Comparison of ENCODE assay signal across 21 cellular contexts in the genomic region with DNA sequence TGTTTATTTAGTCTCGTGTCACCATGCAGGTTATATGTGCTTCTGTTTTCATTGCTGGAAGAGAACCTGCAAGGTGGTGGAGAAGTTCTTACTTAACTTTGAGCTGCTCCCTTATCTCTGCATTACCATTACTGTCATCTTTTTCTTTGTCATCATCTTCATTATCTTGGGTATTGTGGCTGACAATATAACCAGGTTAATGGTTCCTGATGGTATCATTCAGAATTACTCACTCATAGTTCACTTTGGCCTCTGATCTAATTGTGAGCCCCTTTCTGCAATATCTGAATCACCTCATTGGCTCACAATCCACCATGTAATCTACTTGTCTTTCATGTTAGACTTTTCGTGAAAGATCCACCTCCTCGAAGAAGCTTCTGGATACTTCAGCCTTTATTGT. TPM values are rescaled to one million over a fixed set of nuclear protein-coding genes. Genes with fewer than 3 reads are reported as not detected.
DNase-seq lines count a peak whose midpoint lies in the region; ATAC-seq and TF ChIP-seq lines count a peak whose summit lies in the region.
"Had no signal": no experiment of that assay in that cellular context is flagged by ENCODE, and none has a peak within 500 bp of the region (broad histone marks: within the 10 kb centered on the region; RNA-seq: fewer than 3 reads in every experiment).

No MANE protein-coding gene starts in this region.

- H3K9me3 ChIP-seq in mucosa of descending colon (no peaks in the 10 kb centered on the region), left lung (no peaks in the 10 kb centered on the region)

- H3K4me3 Mint-ChIP-seq in activated naive CD4-positive, alpha-beta T cell treated with anti-CD3 and anti-CD28 coated beads, Interleukin-2, amount 50 U/mL, for 24 hours: peak overlapping the region; percentile 91
- H3K4me3 Mint-ChIP-seq in activated naive CD8-positive, alpha-beta T cell treated with anti-CD3 and anti-CD28 coated beads for 36 hours: peak overlapping the region; percentile 89
- H3K4me3 Mint-ChIP-seq: dendritic cell treated with granulocyte-macrophage colony-stimulating factor and Interleukin-4, amounts not matched to agents 40 ng/mL and 50 ng/mL, for 4 days; HFFc6; stimulated activated memory B cell treated with anti-CD40 and anti-IgM and Interleukin-4, amounts not matched to agents 10 μg/mL and 1 μg/mL and 100 μg/mL, for 72 hours had no signal

- TF ChIP-seq CTCF in mucosa of descending colon (IDR thresholded peaks at IDR 0.05): no peak
- no peak for TF ChIP-seq CTCF in left lung (IDR thresholded peaks at IDR 0.05)

- no peaks in the 10 kb centered on the region for H3K27me3 ChIP-seq in left lung
- H3K27me3 ChIP-seq: cardiac muscle cell had no signal

- H3K36me3 Mint-ChIP-seq in activated naive CD4-positive, alpha-beta T cell treated with anti-CD3 and anti-CD28 coated beads, Interleukin-2, amount 50 U/mL, for 24 hours: peaks cover 29% of the 10 kb centered on the region
- peaks cover 86% of the 10 kb centered on the region for H3K36me3 Mint-ChIP-seq in activated naive CD8-positive, alpha-beta T cell treated with anti-CD3 and anti-CD28 coated beads for 36 hours
- H3K36me3 Mint-ChIP-seq: stimulated activated memory B cell treated with anti-CD40 and anti-IgM and Interleukin-4, amounts not matched to agents 10 μg/mL and 1 μg/mL and 100 μg/mL, for 72 hours had no signal

- ATAC-seq in mucosa of descending colon (no peak), left lung (no peak)
- ATAC-seq: stimulated activated memory B cell treated with anti-CD40 and anti-IgM and Interleukin-4, amounts not matched to agents 10 μg/mL and 1 μg/mL and 100 μg/mL, for 72 hours had no signal

- H3K27me3 Mint-ChIP-seq in activated naive CD4-positive, alpha-beta T cell treated with anti-CD3 and anti-CD28 coated beads, Interleukin-2, amount 50 U/mL, for 24 hours: no peaks in the 10 kb centered on the region
- no peaks in the 10 kb centered on the region for H3K27me3 Mint-ChIP-seq in activated naive CD8-positive, alpha-beta T cell treated with anti-CD3 and anti-CD28 coated beads for 36 hours
- H3K27me3 Mint-ChIP-seq: dendritic cell treated with granulocyte-macrophage colony-stimulating factor and Interleukin-4, amounts not matched to agents 40 ng/mL and 50 ng/mL, for 4 days had no signal

- peak overlapping the region; percentile 100 for H3K27ac Mint-ChIP-seq in activated naive CD4-positive, alpha-beta T cell treated with anti-CD3 and anti-CD28 coated beads, Interleukin-2, amount 50 U/mL, for 24 hours
- peak overlapping the region; percentile 95 for H3K27ac Mint-ChIP-seq in activated naive CD8-positive, alpha-beta T cell treated with anti-CD3 and anti-CD28 coated beads for 36 hours
- H3K27ac Mint-ChIP-seq: dendritic cell treated with granulocyte-macrophage colony-stimulating factor and Interleukin-4, amounts not matched to agents 40 ng/mL and 50 ng/mL, for 4 days; HFFc6; stimulated activated memory B cell treated with anti-CD40 and anti-IgM and Interleukin-4, amounts not matched to agents 10 μg/mL and 1 μg/mL and 100 μg/mL, for 72 hours had no signal

- H3K4me3 ChIP-seq in mucosa of descending colon: no peak overlapping the region
- H3K4me3 ChIP-seq in left lung: no peak overlapping the region
- H3K4me3 ChIP-seq: cardiac muscle cell, skin epidermis had no signal

- H3K36me3 ChIP-seq in mucosa of descending colon (ENCODE audit: low read depth): no peaks in the 10 kb centered on the region
- H3K36me3 ChIP-seq in left lung: no peaks in the 10 kb centered on the region
- H3K36me3 ChIP-seq: cardiac muscle cell had no signal

- no peak overlapping the region for H3K27ac ChIP-seq in left lung
- H3K27ac ChIP-seq: cardiac muscle cell had no signal

- DNase-seq in activated naive CD4-positive, alpha-beta T cell treated with Interleukin-2 at 50 U/mL for 16 hours: no peak
- DNase-seq in SK-N-DZ (ENCODE audit: low spot score) (peak; percentile 91), mucosa of descending colon (no peak), left lung (no peak), NCI-H2196 (lab: John Stamatoyannopoulos, UW; ENCODE audit: unreplicated experiment) (no peak)
- DNase-seq in activated naive CD8-positive, alpha-beta T cell treated with anti-CD3 and anti-CD28 coated beads for 36 hours: no peak
- DNase-seq: DND-41; glutamatergic neuron; HFFc6; Kasumi-1; NCI-H1092; NCI-H1930; NCI-H226; NCI-H774; stimulated activated CD4-positive, alpha-beta T cell treated with anti-CD3 and anti-CD28 coated beads, Interleukin-2, amount 100 ng/mL, for 24 hours had no signal

- H3K4me1 ChIP-seq in mucosa of descending colon (ENCODE audit: low read depth): no peaks in the 10 kb centered on the region
- no peaks in the 10 kb centered on the region for H3K4me1 ChIP-seq in left lung

- peaks cover 68% of the 10 kb centered on the region for H3K4me1 Mint-ChIP-seq in activated naive CD4-positive, alpha-beta T cell treated with anti-CD3 and anti-CD28 coated beads, Interleukin-2, amount 50 U/mL, for 24 hours
- H3K4me1 Mint-ChIP-seq in activated naive CD8-positive, alpha-beta T cell treated with anti-CD3 and anti-CD28 coated beads for 36 hours: peaks cover 66% of the 10 kb centered on the region

- H3K9me3 Mint-ChIP-seq in activated naive CD4-positive, alpha-beta T cell treated with anti-CD3 and anti-CD28 coated beads, Interleukin-2, amount 50 U/mL, for 24 hours: no peaks in the 10 kb centered on the region
- peaks cover 11% of the 10 kb centered on the region for H3K9me3 Mint-ChIP-seq in activated naive CD8-positive, alpha-beta T cell treated with anti-CD3 and anti-CD28 coated beads for 36 hours
- H3K9me3 Mint-ChIP-seq: dendritic cell treated with granulocyte-macrophage colony-stimulating factor and Interleukin-4, amounts not matched to agents 40 ng/mL and 50 ng/mL, for 4 days; HFFc6; stimulated activated memory B cell treated with anti-CD40 and anti-IgM and Interleukin-4, amounts not matched to agents 10 μg/mL and 1 μg/mL and 100 μg/mL, for 72 hours had no signal

- intact Hi-C loops in mucosa of descending colon (cut with DNase I, micrococcal nuclease): no loop called here
- intact Hi-C loops in left lung (cut with DNase I): no loop called here

RNA-seq across cellular contexts. Expression of gene CD28, which starts 5.0 kb away (rescaled TPM):
- not detected in 2 replicates for polyA plus RNA-seq in SK-N-DZ (2014; cell fraction: cytosol; rRNA removed)
- polyA plus RNA-seq in SK-N-DZ (2014; cell fraction: nucleus; rRNA removed): not detected in 2 replicates
- total RNA-seq in activated naive CD8-positive, alpha-beta T cell treated with anti-CD3 and anti-CD28 coated beads for 36 hours: 10 to 100 TPM; 84.0 to 88.8 TPM
- total RNA-seq in mucosa of descending colon: 1 to 10 TPM in 2 of 3 donors, under 1 TPM in 1; 0.41 to 1.4 (median 1.3) TPM
- 1 to 10 TPM; 1.3 to 2.4 TPM for total RNA-seq in left lung
- total RNA-seq: cardiac muscle cell, HFFc6, kidney epithelial cell had no signal
- polyA plus RNA-seq: cardiac muscle cell had no signal

Comparison
In these comparisons a context has a peak if more than half of its experiments do, and no peak if none do; other contexts are left out.
1. RNA of gene CD28, which starts 5.0 kb away (total RNA-seq): 84.0 to 88.8 TPM in activated naive CD8-positive, alpha-beta T cell treated with anti-CD3 and anti-CD28 coated beads for 36 hours; 1.3 to 2.4 TPM in left lung and 0.41 to 1.4 TPM in mucosa of descending colon; every median in the first group is over 10 times any median in the second.